In genomic region chr20:10674684-10675455, GRCh38 we compare ENCODE assay signal across 8 cellular contexts. TPM values are rescaled to one million over a fixed set of nuclear protein-coding genes. Genes with fewer than 3 reads are reported as not detected.
A peak's percentile ranks its signal among the peaks of the same experiment; 100 is the strongest.
DNase-seq lines count a peak whose midpoint lies in the region; ATAC-seq, FAIRE-seq and TF ChIP-seq lines count a peak whose summit lies in the region.

No MANE protein-coding gene starts in this region.

- ATAC-seq in HG02884 (IDR thresholded peaks at IDR 0.05; ENCODE audit: unreplicated experiment) (peak; percentile 32), memory B cell (ENCODE audit: low read depth) (peak; percentile 16)

- peak overlapping the region; percentile 86 for H3K27ac ChIP-seq in endodermal cell (ENCODE audit: low read depth, low read length)

- DNase-seq in AG20443 (ENCODE audit: low spot score): peak; percentile 92
- peak; percentile 67 for DNase-seq in GM18507 (ENCODE audit: extremely low spot score, insufficient read length, low read depth)
- peak; percentile 3 for DNase-seq in NCI-H1436 treated with DMSO at 0.1 percent for 48 hours (lab: John Stamatoyannopoulos, UW)
- DNase-seq in UCSD-AML1 (lab: John Stamatoyannopoulos, UW; ENCODE audit: unreplicated experiment): peak; percentile 76
- peak; percentile 96 for DNase-seq in endodermal cell
- DNase-seq in memory B cell (ENCODE audit: low spot score in 2 of 2): peak in 1 of 2 donors; percentile 20
- DNase-seq in superior temporal gyrus (ENCODE audit: extremely low spot score): peak; percentile 45

- FAIRE-seq in GM18507 (lab: Jason Lieb, UNC): peak; percentile 76

- H3K9me3 Mint-ChIP-seq in endodermal cell (no peaks in the 10 kb centered on the region), memory B cell (no peaks in the 10 kb centered on the region)

- no peak overlapping the region for H3K27ac Mint-ChIP-seq in endodermal cell
- H3K27ac Mint-ChIP-seq in memory B cell: no peak overlapping the region

- H3K4me3 Mint-ChIP-seq in endodermal cell: peak overlapping the region; percentile 81
- peak overlapping the region; percentile 63 for H3K4me3 Mint-ChIP-seq in memory B cell

- H3K27me3 Mint-ChIP-seq in endodermal cell (ENCODE audit: insufficient read depth) (peaks cover 58% of the 10 kb centered on the region), memory B cell (peaks cover 21% of the 10 kb centered on the region)

- no peaks in the 10 kb centered on the region for H3K36me3 Mint-ChIP-seq in endodermal cell (ENCODE audit: low read depth)
- no peaks in the 10 kb centered on the region for H3K36me3 Mint-ChIP-seq in memory B cell

- H3K9me3 ChIP-seq in endodermal cell (ENCODE audit: control insufficient read depth, low read length): no peaks in the 10 kb centered on the region

- H3K4me3 ChIP-seq in endodermal cell (ENCODE audit: low read length): peak overlapping the region; percentile 85

- no peaks in the 10 kb centered on the region for H3K36me3 ChIP-seq in endodermal cell (ENCODE audit: control insufficient read depth, insufficient read depth, low read length)

- peaks cover 3% of the 10 kb centered on the region for H3K4me1 ChIP-seq in endodermal cell (ENCODE audit: control insufficient read depth, insufficient read depth, low read length)

- H3K27me3 ChIP-seq in endodermal cell (ENCODE audit: control insufficient read depth, insufficient read depth, low read length, poor library complexity, severe bottlenecking): peaks cover 39% of the 10 kb centered on the region

- WGBS in endodermal cell (ENCODE audit: insufficient coverage in 1 of 2, insufficient read length in 1 of 2), 2 experiments: 7 to 11% methylated on average over 12 to 38 of the region's 38 CpGs

- peak overlapping the region; percentile 72 for H3K9ac ChIP-seq in endodermal cell (ENCODE audit: extremely low read depth, low read length, poor library complexity, severe bottlenecking)

- peak; percentile 96 for TF ChIP-seq CTCF in endodermal cell (conservative IDR thresholded peaks at IDR 0.05)

- peaks cover 23% of the 10 kb centered on the region for H3K4me1 Mint-ChIP-seq in endodermal cell
- H3K4me1 Mint-ChIP-seq in memory B cell: peaks cover 23% of the 10 kb centered on the region

RNA-seq across cellular contexts. Expression of gene JAG1, which starts 1.1 kb away (rescaled TPM):
- total RNA-seq in endodermal cell: 10 to 100 TPM in 1 of 2 donors, 1 to 10 TPM in 1; 6.8 to 19.7 TPM
- polyA plus RNA-seq in endodermal cell (2013, experiment 1 of 2): 88.8 TPM
- 76.5 TPM for polyA plus RNA-seq in endodermal cell (2013, experiment 2 of 2)
